Comparison of ENCODE assay signal across 8 cellular contexts in genomic region chr6:38671885-38672467, GRCh38. TPM values are rescaled to one million over a fixed set of nuclear protein-coding genes. Genes with fewer than 3 reads are reported as not detected.
A peak's percentile ranks its signal among the peaks of the same experiment; 100 is the strongest.
DNase-seq lines count a peak whose midpoint lies in the region; ATAC-seq lines count a peak whose summit lies in the region.

No MANE protein-coding gene starts in this region.

- H3K9me3 Mint-ChIP-seq in activated naive CD4-positive, alpha-beta T cell treated with anti-CD3 and anti-CD28 coated beads for 36 hours = peaks cover 9% of the 10 kb centered on the region

- CTCF ChIA-PET in activated naive CD4-positive, alpha-beta T cell treated with anti-CD3 and anti-CD28 coated beads for 36 hours (lab: Charles Lee) = interaction anchor here (0.6 kb wide), 1 partner anchor 14 kb away, joined by 3 read pairs; no protein-coding TSS in a partner anchor

- ATAC-seq in GM18870 (IDR thresholded peaks at IDR 0.05; ENCODE audit: unreplicated experiment) (peak; percentile 72), HG03108 (IDR thresholded peaks at IDR 0.05; ENCODE audit: unreplicated experiment) (peak; percentile 77), HG02763 (IDR thresholded peaks at IDR 0.05; ENCODE audit: unreplicated experiment) (no peak)

- peaks cover 45% of the 10 kb centered on the region for H3K4me1 Mint-ChIP-seq in activated naive CD4-positive, alpha-beta T cell treated with anti-CD3 and anti-CD28 coated beads for 36 hours (ENCODE audit: low read depth)

- peaks cover 31% of the 10 kb centered on the region for H3K36me3 Mint-ChIP-seq in activated naive CD4-positive, alpha-beta T cell treated with anti-CD3 and anti-CD28 coated beads for 36 hours (ENCODE audit: low read depth)

- peak; percentile 64 for DNase-seq in D341Med (ENCODE audit: low spot score)
- peak; percentile 54 for DNase-seq in NCI-H748 treated with DMSO at 0.1 percent for 48 hours (lab: John Stamatoyannopoulos, UW)
- peak; percentile 56 for DNase-seq in activated naive CD4-positive, alpha-beta T cell treated with anti-CD3 and anti-CD28 coated beads for 36 hours
- peak; percentile 68 for DNase-seq in germinal center (ENCODE audit: low spot score)
- DNase-seq in pulmonary artery endothelial cell (ENCODE audit: low read depth, low spot score) = peak; percentile 19

- H3K27me3 Mint-ChIP-seq in activated naive CD4-positive, alpha-beta T cell treated with anti-CD3 and anti-CD28 coated beads for 36 hours (ENCODE audit: low read depth) = no peaks in the 10 kb centered on the region

- intact Hi-C loops in activated naive CD4-positive, alpha-beta T cell treated with anti-CD3 and anti-CD28 coated beads for 36 hours (cut with micrococcal nuclease) = loop anchor here (1.0 to 10.0 kb wide), 14 partner anchors 31 to 1157 kb away; partner anchors contain the start of genes BTBD9, DNAH8, GLO1 and ZFAND3

- H3K27ac Mint-ChIP-seq in activated naive CD4-positive, alpha-beta T cell treated with anti-CD3 and anti-CD28 coated beads for 36 hours = peak overlapping the region; percentile 66

- H3K4me3 Mint-ChIP-seq in activated naive CD4-positive, alpha-beta T cell treated with anti-CD3 and anti-CD28 coated beads for 36 hours = no peak overlapping the region

RNA-seq across cellular contexts. Expression of gene GLO1, which starts 31.0 kb away (rescaled TPM):
- total RNA-seq in activated naive CD4-positive, alpha-beta T cell treated with anti-CD3 and anti-CD28 coated beads for 36 hours = 100 to 1,000 TPM; 137 to 144 TPM
- 151 and 188 TPM in 2 replicates for total RNA-seq in pulmonary artery endothelial cell

RNA-seq across cellular contexts. Expression of gene BTBD9, which starts 32.2 kb away (rescaled TPM):
- total RNA-seq in activated naive CD4-positive, alpha-beta T cell treated with anti-CD3 and anti-CD28 coated beads for 36 hours = 10 to 100 TPM in 1 of 2 experiments, 1 to 10 TPM in 1; 9.5 to 11.1 TPM
- total RNA-seq in pulmonary artery endothelial cell = 7.6 and 11.0 TPM in 2 replicates

RNA-seq across cellular contexts. Expression of gene DNAH8, which starts 43.1 kb away (rescaled TPM):
- total RNA-seq in activated naive CD4-positive, alpha-beta T cell treated with anti-CD3 and anti-CD28 coated beads for 36 hours = under 1 TPM; 0.07 to 0.15 TPM
- 0.04 and 0.07 TPM in 2 replicates for total RNA-seq in pulmonary artery endothelial cell
